9 cellular contexts compared by ENCODE assay signal in the genomic region with DNA sequence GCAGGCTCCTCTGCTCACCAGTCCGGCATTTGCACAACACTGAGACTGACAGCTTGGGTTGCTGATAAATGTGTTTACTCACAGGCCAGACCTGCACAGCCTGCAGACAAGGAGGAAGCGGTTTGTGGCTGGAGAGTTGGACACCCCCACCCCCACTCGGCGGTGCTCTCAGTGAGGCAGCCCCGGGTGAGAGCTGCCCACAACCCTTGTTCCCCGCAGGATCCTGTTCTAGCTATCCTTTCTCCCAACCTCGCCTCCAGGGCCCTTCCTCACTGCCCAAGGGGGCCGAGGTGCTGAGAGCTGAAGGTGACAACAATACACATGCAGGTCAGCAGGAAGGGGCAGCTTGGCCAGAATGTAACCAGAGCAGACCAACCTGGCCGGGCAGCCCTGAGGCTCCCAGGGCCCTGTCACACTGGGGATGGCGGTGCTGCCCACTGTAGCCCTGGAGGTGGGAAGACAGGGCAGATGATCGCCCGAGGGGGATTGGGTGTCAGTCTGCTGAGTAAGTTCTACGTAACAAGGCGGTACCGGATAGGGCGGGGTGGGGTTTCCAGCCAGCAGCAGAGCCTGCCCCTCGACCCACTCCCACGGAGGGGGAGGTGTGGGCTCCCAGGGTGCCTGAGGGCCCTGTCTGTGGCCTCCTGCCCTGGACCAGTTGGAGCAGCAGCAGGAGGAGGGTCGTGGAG. TPM values are rescaled to one million over a fixed set of nuclear protein-coding genes. Genes with fewer than 3 reads are reported as not detected.
DNase-seq lines count a peak whose midpoint lies in the region; ATAC-seq and TF ChIP-seq lines count a peak whose summit lies in the region.
"Had no signal": no experiment of that assay in that cellular context is flagged by ENCODE, and none has a peak within 500 bp of the region (broad histone marks: within the 10 kb centered on the region; RNA-seq: fewer than 3 reads in every experiment).

No MANE protein-coding gene starts in this region.

- no peak for TF ChIP-seq CTCF in stomach (IDR thresholded peaks at IDR 0.05)

- no peak for TF ChIP-seq POLR2A in GM18505 (IDR thresholded peaks at IDR 0.05; ENCODE audit: borderline replicate concordance, extremely low read depth, insufficient read depth, insufficient read length)
- TF ChIP-seq POLR2A in stomach (IDR thresholded peaks at IDR 0.05) = no peak

- TF ChIP-seq EP300 in stomach (IDR thresholded peaks at IDR 0.05) = no peak

- WGBS in stomach, 5 donors = 15 to 46% (median 33%) methylated on average over 17 to 19 of the region's 19 CpGs

- H3K27me3 ChIP-seq in stomach = peaks cover 0 to 40% (median 13%) of the 10 kb centered on the region in 3 donors

- H3K27ac ChIP-seq in stomach = peak overlapping the region; percentile 64 to 86 (median 72)

- H3K36me3 ChIP-seq in stomach = peaks cover 32 to 59% (median 49%) of the 10 kb centered on the region in 4 donors

- peaks cover 46 to 68% (median 54%) of the 10 kb centered on the region in 4 donors for H3K4me1 ChIP-seq in stomach

- DNase-seq in NK-92 treated with Interleukin-12 subunit alpha and Interleukin-12 subunit beta, amount 100 ng/mL, for 24 hours (lab: John Stamatoyannopoulos, UW) = peak; percentile 85
- peak; percentile 73 for DNase-seq in activated gamma-delta T cell treated with Interleukin-2 at 50 U/mL for 16 hours
- peak; percentile 7 for DNase-seq in kidney glomerular epithelial cell (lab: John Stamatoyannopoulos, UW)
- DNase-seq in stomach = peak; percentile 82
- no peak for DNase-seq in NCI-H1092 (lab: John Stamatoyannopoulos, UW)
- DNase-seq in NCI-H1694 (lab: John Stamatoyannopoulos, UW) = no peak

- peak overlapping the region in 1 of 4 donors; percentile 13 for H3K4me3 ChIP-seq in stomach

- ATAC-seq in GM18505 (IDR thresholded peaks at IDR 0.05; ENCODE audit: unreplicated experiment) = peak; percentile 38
- peak; percentile 28 for ATAC-seq in HG02623 (IDR thresholded peaks at IDR 0.05; ENCODE audit: unreplicated experiment)

- intact Hi-C loops in stomach (cut with DNase I; ENCODE audit: low total_unique reads) = no loop called here

- H3K9me3 ChIP-seq in stomach = no peaks in the 10 kb centered on the region

RNA-seq across cellular contexts. Expression of gene ADAM8, which starts 2.1 kb away (rescaled TPM):
- total RNA-seq in stomach = 10 to 100 TPM in 1 of 5 donors, 1 to 10 TPM in 3, not detected in 1; 3.3 to 50.8 (median 5.0) TPM
- 1 to 10 TPM; 1.8 to 4.4 (median 3.6) TPM for polyA plus RNA-seq in stomach

RNA-seq across cellular contexts. Expression of gene TUBGCP2, which starts 30.0 kb away (rescaled TPM):
- 100 to 1,000 TPM in 1 of 5 donors, 10 to 100 TPM in 4; 18.3 to 117 (median 41.9) TPM for total RNA-seq in stomach
- polyA plus RNA-seq in stomach = 10 to 100 TPM; 40.3 to 89.8 (median 68.7) TPM

RNA-seq across cellular contexts. Expression of gene ZNF511, which starts 30.0 kb away (rescaled TPM):
- 10 to 100 TPM; 12.7 to 82.1 (median 27.2) TPM for total RNA-seq in stomach
- polyA plus RNA-seq in stomach = 10 to 100 TPM; 55.8 to 63.4 (median 60.0) TPM

RNA-seq across cellular contexts. Expression of gene VENTX, which starts 41.1 kb away (rescaled TPM):
- total RNA-seq in stomach = 1 to 10 TPM in 1 of 5 donors, under 1 TPM in 2, not detected in 2; 0.45 to 3.2 (median 0.58) TPM
- under 1 TPM; 0.15 to 0.75 (median 0.35) TPM for polyA plus RNA-seq in stomach
- total RNA-seq: T-helper 1 cell treated with Interleukin-12 subunit alpha and Interleukin-12 subunit beta and Interleukin-4 antibody, amounts not matched to agents 30 ng/mL and 1 ng/mL, for 36 hours had no signal

RNA-seq across cellular contexts. Expression of gene UTF1, which starts 48.7 kb away (rescaled TPM):
- not detected for total RNA-seq in stomach
- not detected for polyA plus RNA-seq in stomach
- total RNA-seq: T-helper 1 cell treated with Interleukin-12 subunit alpha and Interleukin-12 subunit beta and Interleukin-4 antibody, amounts not matched to agents 30 ng/mL and 1 ng/mL, for 36 hours had no signal

Comparison
In these comparisons a context has a peak if more than half of its experiments do, and no peak if none do; other contexts are left out.
1. DNase-seq: peak in NK-92 treated with Interleukin-12 subunit alpha and Interleukin-12 subunit beta, amount 100 ng/mL, for 24 hours (single experiment), activated gamma-delta T cell treated with Interleukin-2 at 50 U/mL for 16 hours (single experiment), kidney glomerular epithelial cell (single experiment) and stomach (single experiment); none in NCI-H1092 (single experiment) and NCI-H1694 (single experiment).